Comparison of ENCODE assay signal across 8 cellular contexts in genomic region chr12:111430418-111431353, GRCh38. TPM values are rescaled to one million over a fixed set of nuclear protein-coding genes. Genes with fewer than 3 reads are reported as not detected.
A peak's percentile ranks its signal among the peaks of the same experiment; 100 is the strongest.
DNase-seq lines count a peak whose midpoint lies in the region; ATAC-seq, FAIRE-seq and TF ChIP-seq lines count a peak whose summit lies in the region.

No MANE protein-coding gene starts in this region.

- peak overlapping the region; percentile 58 for H3K4me3 Mint-ChIP-seq in dendritic cell treated with granulocyte-macrophage colony-stimulating factor and Interleukin-4, amounts not matched to agents 40 ng/mL and 50 ng/mL, for 4 days

- peak overlapping the region; percentile 38 to 89 for H3K27ac ChIP-seq in small intestine (ENCODE audit: low read depth in 1 of 2, low read length in 1 of 2)

- H3K4me1 ChIP-seq in small intestine (ENCODE audit: control insufficient read depth in 2 of 2, insufficient read depth in 1 of 2, low read depth in 1 of 2, low read length in 1 of 2), result peaks cover 0 to 24% of the 10 kb centered on the region in 2 donors

- TF ChIP-seq CTCF in GM12864 (IDR thresholded peaks at IDR 0.05; ENCODE audit: low read depth, low read length, missing control alignments), result no peak

- WGBS in small intestine, 3 donors, result 18 to 30% (median 22%) methylated on average over 13 to 17 of the region's 17 CpGs

- no peaks in the 10 kb centered on the region for H3K36me3 ChIP-seq in small intestine (ENCODE audit: control insufficient read depth in 2 of 2, insufficient read depth in 2 of 2, low read length in 2 of 2)

- DNase-seq in GM12864 (ENCODE audit: low read depth), result no peak
- peak; percentile 76 for DNase-seq in UCSD-AML1 (lab: John Stamatoyannopoulos, UW; ENCODE audit: unreplicated experiment)
- DNase-seq in small intestine, result no peak
- DNase-seq in mucosa of gallbladder (ENCODE audit: low spot score), result no peak
- DNase-seq in NCI-H1105 treated with DMSO at 0.1 percent for 48 hours (lab: John Stamatoyannopoulos, UW), result no peak

- H3K27ac Mint-ChIP-seq in dendritic cell treated with granulocyte-macrophage colony-stimulating factor and Interleukin-4, amounts not matched to agents 40 ng/mL and 50 ng/mL, for 4 days, result peak overlapping the region; percentile 65

- H3K4me3 ChIP-seq in GM12864 (ENCODE audit: low read depth, low read length), result peak overlapping the region; percentile 32
- no peak overlapping the region for H3K4me3 ChIP-seq in small intestine (ENCODE audit: low read depth in 1 of 2, low read length in 2 of 2)

- ATAC-seq in HG02884 (IDR thresholded peaks at IDR 0.05; ENCODE audit: unreplicated experiment) (no peak), GM21737 (IDR thresholded peaks at IDR 0.05; ENCODE audit: unreplicated experiment) (no peak)

- no peaks in the 10 kb centered on the region for H3K27me3 ChIP-seq in small intestine (ENCODE audit: control insufficient read depth in 2 of 2, insufficient read depth in 2 of 2, low read length in 2 of 2)

- peaks cover 97% of the 10 kb centered on the region for H3K4me1 Mint-ChIP-seq in dendritic cell treated with granulocyte-macrophage colony-stimulating factor and Interleukin-4, amounts not matched to agents 40 ng/mL and 50 ng/mL, for 4 days (ENCODE audit: low read depth)

- H3K27me3 Mint-ChIP-seq in dendritic cell treated with granulocyte-macrophage colony-stimulating factor and Interleukin-4, amounts not matched to agents 40 ng/mL and 50 ng/mL, for 4 days, result no peaks in the 10 kb centered on the region

- intact Hi-C loops in dendritic cell treated with granulocyte-macrophage colony-stimulating factor and Interleukin-4, amounts not matched to agents 40 ng/mL and 50 ng/mL, for 4 days (cut with micrococcal nuclease), result no loop called here

- no peaks in the 10 kb centered on the region for H3K9me3 Mint-ChIP-seq in dendritic cell treated with granulocyte-macrophage colony-stimulating factor and Interleukin-4, amounts not matched to agents 40 ng/mL and 50 ng/mL, for 4 days

- FAIRE-seq in small intestine (lab: Jason Lieb, UNC), result no peak

- H3K36me3 Mint-ChIP-seq in dendritic cell treated with granulocyte-macrophage colony-stimulating factor and Interleukin-4, amounts not matched to agents 40 ng/mL and 50 ng/mL, for 4 days (ENCODE audit: low read depth), result peaks cover 89% of the 10 kb centered on the region

- H3K9me3 ChIP-seq in small intestine (ENCODE audit: control insufficient read depth, low read depth), result no peaks in the 10 kb centered on the region

RNA-seq across cellular contexts. Expression of gene SH2B3, which starts 25.0 kb away (rescaled TPM):
- 10 to 100 TPM in 1 of 3 donors, 1 to 10 TPM in 1, under 1 TPM in 1; 0.67 to 14.9 (median 4.6) TPM for polyA plus RNA-seq in small intestine
- 21.8 TPM for total RNA-seq in mucosa of gallbladder
